ENCODE assay signal across 15 cellular contexts in the genomic region with DNA sequence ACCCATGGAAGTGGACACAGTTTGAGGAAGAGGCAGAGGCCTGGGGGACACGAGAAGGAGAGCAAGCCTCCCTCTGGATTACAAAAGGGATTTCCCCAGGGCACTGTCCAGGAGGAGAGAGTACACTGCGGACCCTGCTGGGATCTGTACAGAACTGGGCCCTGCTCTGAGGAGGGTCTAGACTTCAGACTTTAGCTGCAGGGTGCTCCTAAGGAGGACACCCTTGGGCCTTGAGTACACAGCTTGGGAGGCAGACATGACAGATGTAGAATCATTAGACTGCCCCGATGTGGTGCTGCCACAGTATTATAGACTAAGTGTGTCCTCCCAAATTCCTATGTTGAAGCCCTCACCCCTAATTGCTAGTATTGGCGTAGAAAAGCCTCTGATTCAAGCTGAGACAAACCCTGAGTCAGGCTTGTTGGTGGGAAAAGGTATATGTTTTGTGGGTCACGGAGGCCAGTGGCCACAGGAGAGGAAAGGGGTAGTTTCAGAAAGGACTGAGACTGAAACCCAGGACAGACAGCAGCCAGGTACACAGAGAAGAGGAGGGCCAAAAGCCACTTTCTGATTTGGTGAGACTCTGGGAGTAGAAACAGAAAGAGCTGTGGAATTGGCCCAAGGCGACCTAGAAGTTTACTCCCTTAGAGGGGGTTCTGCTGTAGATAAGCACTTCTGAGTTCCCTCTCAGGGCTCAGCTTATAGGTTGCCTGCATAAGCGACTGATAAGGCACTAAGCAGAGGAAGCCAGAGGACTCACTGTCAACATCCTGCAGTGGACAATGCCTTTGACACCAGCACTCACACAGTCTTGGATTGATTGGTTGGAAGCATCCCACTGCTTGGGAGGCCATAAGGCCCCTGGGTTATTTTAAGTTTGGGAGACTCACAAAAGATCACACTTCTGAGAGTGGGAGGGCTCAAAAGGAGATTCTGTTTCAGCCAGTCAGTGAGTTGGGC. TPM values are rescaled to one million over a fixed set of nuclear protein-coding genes. Genes with fewer than 3 reads are reported as not detected.
DNase-seq lines count a peak whose midpoint lies in the region; ATAC-seq, FAIRE-seq and TF ChIP-seq lines count a peak whose summit lies in the region.
"Had no signal": no experiment of that assay in that cellular context is flagged by ENCODE, and none has a peak within 500 bp of the region (broad histone marks: within the 10 kb centered on the region; RNA-seq: fewer than 3 reads in every experiment).

No MANE protein-coding gene starts in this region.

- H3K9me3 ChIP-seq in trophoblast cell (ENCODE audit: insufficient read depth, low read depth, low read length), result no peaks in the 10 kb centered on the region
- H3K9me3 ChIP-seq: heart right ventricle, MG63 had no signal

- peaks cover 8% of the 10 kb centered on the region for H3K79me1 ChIP-seq in trophoblast cell (ENCODE audit: low read length)

- ATAC-seq in GM19351 (IDR thresholded peaks at IDR 0.05; ENCODE audit: unreplicated experiment) (peak; percentile 88), HG02798 (IDR thresholded peaks at IDR 0.05; ENCODE audit: poor library complexity, unreplicated experiment) (peak; percentile 82), HG02678 (IDR thresholded peaks at IDR 0.05; ENCODE audit: unreplicated experiment) (no peak)
- ATAC-seq: WTC11 had no signal

- H3K23ac ChIP-seq in trophoblast cell (ENCODE audit: low read length), result no peak overlapping the region

- H4K91ac ChIP-seq in trophoblast cell (ENCODE audit: low read depth, low read length), result peak overlapping the region; percentile 29

- no peak overlapping the region for H3K9ac ChIP-seq in trophoblast cell (ENCODE audit: low read length)

- peak overlapping the region; percentile 26 for H3K14ac ChIP-seq in trophoblast cell (ENCODE audit: low read length)

- H2BK120ac ChIP-seq in trophoblast cell (ENCODE audit: insufficient read depth, low read length, poor library complexity), result no peak overlapping the region

- no peak for FAIRE-seq in urothelium cell line (lab: Jason Lieb, UNC)

- H3K4me2 ChIP-seq in trophoblast cell (ENCODE audit: low read length), result no peak overlapping the region

- H3K27ac ChIP-seq in trophoblast cell (ENCODE audit: low read depth, low read length), result peak overlapping the region; percentile 44
- H3K27ac ChIP-seq: heart right ventricle had no signal

- H3K4ac ChIP-seq in trophoblast cell (ENCODE audit: low read depth, low read length), result no peak overlapping the region

- H2BK12ac ChIP-seq in trophoblast cell (ENCODE audit: low read length), result peak overlapping the region; percentile 32

- H4K12ac ChIP-seq in trophoblast cell (ENCODE audit: low read depth, low read length), result no peak overlapping the region

- H2AK5ac ChIP-seq in trophoblast cell (ENCODE audit: low read length), result no peak overlapping the region

- WGBS in trophoblast cell (ENCODE audit: extremely low coverage, insufficient coverage, insufficient read length), result no CpG with 5 or more reads among the region's 7 CpGs

- peak overlapping the region; percentile 6 for H2BK5ac ChIP-seq in trophoblast cell (ENCODE audit: low read depth, low read length, poor library complexity)

- H2AFZ ChIP-seq in trophoblast cell (ENCODE audit: insufficient read depth, low read length, poor library complexity), result no peak overlapping the region

- no peak for TF ChIP-seq CTCF in GM20000 (IDR thresholded peaks at IDR 0.05; ENCODE audit: extremely low read depth, missing control alignments)

- H3K27me3 ChIP-seq in trophoblast cell (ENCODE audit: insufficient read depth, low read length), result no peaks in the 10 kb centered on the region
- H3K27me3 ChIP-seq: heart right ventricle, MG63 had no signal

- intact Hi-C loops in head of caudate nucleus (cut with DNase I), result no loop called here

- no peak overlapping the region for H3K18ac ChIP-seq in trophoblast cell (ENCODE audit: low read length)

- no peaks in the 10 kb centered on the region for H3K36me3 ChIP-seq in trophoblast cell (ENCODE audit: control insufficient read depth in 1 of 2, insufficient read depth in 2 of 2, low read length in 2 of 2)
- H3K36me3 ChIP-seq: heart right ventricle, MG63 had no signal

- DNase-seq in OCI-M2 (lab: John Stamatoyannopoulos, UW; ENCODE audit: unreplicated experiment) (peak; percentile 86), trophoblast cell (peak in 1 of 2 donors; percentile 48), urothelium cell line (ENCODE audit: low spot score) (no peak), GM20000 (ENCODE audit: low spot score) (no peak), head of caudate nucleus (no peak)
- DNase-seq: GOT3; heart right ventricle; MG63; NCI-H2227 treated with DMSO at 0.1 percent for 48 hours; posterior cingulate gyrus; stimulated activated CD4-positive, alpha-beta T cell treated with anti-CD3 and anti-CD28 coated beads, Interleukin-2, amount 100 ng/mL, for 48 hours had no signal

- H3K4me3 ChIP-seq in trophoblast cell (ENCODE audit: low read depth, low read length), result no peak overlapping the region
- H3K4me3 ChIP-seq: heart right ventricle, MG63 had no signal

- peaks cover 15 to 21% of the 10 kb centered on the region in 2 experiments for H3K4me1 ChIP-seq in trophoblast cell (ENCODE audit: control insufficient read depth in 1 of 2, insufficient read depth in 2 of 2, low read length in 2 of 2)

- no peak overlapping the region for H4K8ac ChIP-seq in trophoblast cell (ENCODE audit: low read depth, low read length)

- H3K79me2 ChIP-seq in trophoblast cell (ENCODE audit: control insufficient read depth, insufficient read depth, low read length, poor library complexity), result no peaks in the 10 kb centered on the region

RNA-seq across cellular contexts. Expression of a gene that starts 16.5 kb away (rescaled TPM):
- polyA plus RNA-seq in trophoblast cell (2013), result 23.8 and 24.4 TPM in 2 replicates
